In the genomic region with DNA sequence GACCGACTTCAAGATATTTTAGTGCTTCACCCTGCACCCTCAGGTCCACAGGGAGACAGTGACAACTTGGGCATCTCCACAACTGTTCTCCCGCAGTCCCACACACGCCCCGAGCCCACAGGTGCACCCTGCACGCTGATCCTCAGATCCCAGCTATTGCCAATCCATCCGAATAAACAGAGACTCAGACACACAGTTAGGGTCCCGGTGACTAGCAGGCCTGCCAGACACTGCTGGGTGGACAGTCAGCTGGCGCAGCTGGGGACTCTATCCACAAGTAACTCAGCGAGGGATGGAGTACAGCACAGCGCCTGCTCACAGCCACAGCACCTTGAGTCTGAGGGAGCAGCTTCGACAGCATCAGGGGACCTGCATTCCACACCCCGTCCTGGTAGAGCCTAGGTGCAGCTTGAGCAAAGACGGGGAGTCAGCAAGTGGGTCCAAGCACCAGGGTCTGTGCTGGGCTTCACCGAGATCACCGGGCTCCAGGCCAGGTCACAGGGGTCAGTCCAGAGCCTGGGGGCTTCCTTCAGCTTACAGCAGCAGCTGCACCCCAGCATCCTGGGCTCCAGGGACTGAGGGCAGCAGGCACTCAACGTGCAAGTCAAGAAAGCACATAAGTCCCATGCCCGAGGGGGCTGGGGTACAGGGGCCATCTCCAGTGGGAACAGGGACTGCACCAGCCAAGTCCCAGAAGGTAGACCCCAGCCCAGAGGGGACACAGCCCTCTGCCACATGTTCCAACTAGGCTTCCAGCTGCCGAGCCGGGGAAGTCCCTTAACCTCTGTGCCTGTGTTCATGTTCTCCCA, we compare ENCODE assay signal across 1 cellular context.
TF ChIP-seq lines count a peak whose summit lies in the region.

No MANE protein-coding gene starts in this region.

TF ChIP-seq in K562, 482 proteins besides CTCF, POLR2A, EP300 and RAD21 (continued from another document):
- TF ChIP-seq, protein P1, sequence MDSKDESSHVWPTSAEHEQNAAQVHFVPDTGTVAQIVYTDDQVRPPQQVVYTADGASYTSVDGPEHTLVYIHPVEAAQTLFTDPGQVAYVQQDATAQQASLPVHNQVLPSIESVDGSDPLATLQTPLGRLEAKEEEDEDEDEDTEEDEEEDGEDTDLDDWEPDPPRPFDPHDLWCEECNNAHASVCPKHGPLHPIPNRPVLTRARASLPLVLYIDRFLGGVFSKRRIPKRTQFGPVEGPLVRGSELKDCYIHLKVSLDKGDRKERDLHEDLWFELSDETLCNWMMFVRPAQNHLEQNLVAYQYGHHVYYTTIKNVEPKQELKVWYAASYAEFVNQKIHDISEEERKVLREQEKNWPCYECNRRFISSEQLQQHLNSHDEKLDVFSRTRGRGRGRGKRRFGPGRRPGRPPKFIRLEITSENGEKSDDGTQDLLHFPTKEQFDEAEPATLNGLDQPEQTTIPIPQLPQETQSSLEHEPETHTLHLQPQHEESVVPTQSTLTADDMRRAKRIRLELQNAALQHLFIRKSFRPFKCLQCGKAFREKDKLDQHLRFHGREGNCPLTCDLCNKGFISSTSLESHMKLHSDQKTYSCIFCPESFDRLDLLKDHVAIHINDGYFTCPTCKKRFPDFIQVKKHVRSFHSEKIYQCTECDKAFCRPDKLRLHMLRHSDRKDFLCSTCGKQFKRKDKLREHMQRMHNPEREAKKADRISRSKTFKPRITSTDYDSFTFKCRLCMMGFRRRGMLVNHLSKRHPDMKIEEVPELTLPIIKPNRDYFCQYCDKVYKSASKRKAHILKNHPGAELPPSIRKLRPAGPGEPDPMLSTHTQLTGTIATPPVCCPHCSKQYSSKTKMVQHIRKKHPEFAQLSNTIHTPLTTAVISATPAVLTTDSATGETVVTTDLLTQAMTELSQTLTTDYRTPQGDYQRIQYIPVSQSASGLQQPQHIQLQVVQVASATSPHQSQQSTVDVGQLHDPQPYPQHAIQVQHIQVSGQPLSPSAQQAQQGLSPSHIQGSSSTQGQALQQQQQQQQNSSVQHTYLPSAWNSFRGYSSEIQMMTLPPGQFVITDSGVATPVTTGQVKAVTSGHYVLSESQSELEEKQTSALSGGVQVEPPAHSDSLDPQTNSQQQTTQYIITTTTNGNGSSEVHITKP (IDR thresholded peaks at IDR 0.05; ENCODE audit: partially characterized antibody), result no peak
- TF ChIP-seq SMARCC2 (IDR thresholded peaks at IDR 0.05; ENCODE audit: low read depth), result no peak
- TF ChIP-seq BRF1 (IDR thresholded peaks at IDR 0.05; ENCODE audit: borderline replicate concordance, extremely low read depth, insufficient read length), result no peak
- no peak for TF ChIP-seq KHSRP (IDR thresholded peaks at IDR 0.05)
- no peak for TF ChIP-seq HOXB6 (CRISPR knock-in tag; IDR thresholded peaks at IDR 0.05; ENCODE audit: borderline replicate concordance)
- TF ChIP-seq, protein P2, sequence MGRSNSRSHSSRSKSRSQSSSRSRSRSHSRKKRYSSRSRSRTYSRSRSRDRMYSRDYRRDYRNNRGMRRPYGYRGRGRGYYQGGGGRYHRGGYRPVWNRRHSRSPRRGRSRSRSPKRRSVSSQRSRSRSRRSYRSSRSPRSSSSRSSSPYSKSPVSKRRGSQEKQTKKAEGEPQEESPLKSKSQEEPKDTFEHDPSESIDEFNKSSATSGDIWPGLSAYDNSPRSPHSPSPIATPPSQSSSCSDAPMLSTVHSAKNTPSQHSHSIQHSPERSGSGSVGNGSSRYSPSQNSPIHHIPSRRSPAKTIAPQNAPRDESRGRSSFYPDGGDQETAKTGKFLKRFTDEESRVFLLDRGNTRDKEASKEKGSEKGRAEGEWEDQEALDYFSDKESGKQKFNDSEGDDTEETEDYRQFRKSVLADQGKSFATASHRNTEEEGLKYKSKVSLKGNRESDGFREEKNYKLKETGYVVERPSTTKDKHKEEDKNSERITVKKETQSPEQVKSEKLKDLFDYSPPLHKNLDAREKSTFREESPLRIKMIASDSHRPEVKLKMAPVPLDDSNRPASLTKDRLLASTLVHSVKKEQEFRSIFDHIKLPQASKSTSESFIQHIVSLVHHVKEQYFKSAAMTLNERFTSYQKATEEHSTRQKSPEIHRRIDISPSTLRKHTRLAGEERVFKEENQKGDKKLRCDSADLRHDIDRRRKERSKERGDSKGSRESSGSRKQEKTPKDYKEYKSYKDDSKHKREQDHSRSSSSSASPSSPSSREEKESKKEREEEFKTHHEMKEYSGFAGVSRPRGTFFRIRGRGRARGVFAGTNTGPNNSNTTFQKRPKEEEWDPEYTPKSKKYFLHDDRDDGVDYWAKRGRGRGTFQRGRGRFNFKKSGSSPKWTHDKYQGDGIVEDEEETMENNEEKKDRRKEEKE (IDR thresholded peaks at IDR 0.05; ENCODE audit: borderline replicate concordance in 1 of 2, control insufficient read depth in 1 of 2, low read depth in 2 of 2, low read length in 1 of 2), result no peak
- no peak for TF ChIP-seq PHF20 (IDR thresholded peaks at IDR 0.05; ENCODE audit: partially characterized antibody)
- no peak for TF ChIP-seq EP400 (IDR thresholded peaks at IDR 0.05)
- TF ChIP-seq CBFA2T3 (IDR thresholded peaks at IDR 0.05), result no peak
- TF ChIP-seq, protein P3, sequence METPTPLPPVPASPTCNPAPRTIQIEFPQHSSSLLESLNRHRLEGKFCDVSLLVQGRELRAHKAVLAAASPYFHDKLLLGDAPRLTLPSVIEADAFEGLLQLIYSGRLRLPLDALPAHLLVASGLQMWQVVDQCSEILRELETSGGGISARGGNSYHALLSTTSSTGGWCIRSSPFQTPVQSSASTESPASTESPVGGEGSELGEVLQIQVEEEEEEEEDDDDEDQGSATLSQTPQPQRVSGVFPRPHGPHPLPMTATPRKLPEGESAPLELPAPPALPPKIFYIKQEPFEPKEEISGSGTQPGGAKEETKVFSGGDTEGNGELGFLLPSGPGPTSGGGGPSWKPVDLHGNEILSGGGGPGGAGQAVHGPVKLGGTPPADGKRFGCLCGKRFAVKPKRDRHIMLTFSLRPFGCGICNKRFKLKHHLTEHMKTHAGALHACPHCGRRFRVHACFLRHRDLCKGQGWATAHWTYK (CRISPR knock-in tag; IDR thresholded peaks at IDR 0.05), result no peak
- TF ChIP-seq CXXC5 (CRISPR knock-in tag; IDR thresholded peaks at IDR 0.05), result no peak
- TF ChIP-seq RCOR1 (IDR thresholded peaks at IDR 0.05; ENCODE audit: borderline replicate concordance in 1 of 2, low read depth in 2 of 2, low read length in 2 of 2), result no peak
- TF ChIP-seq, protein P4, sequence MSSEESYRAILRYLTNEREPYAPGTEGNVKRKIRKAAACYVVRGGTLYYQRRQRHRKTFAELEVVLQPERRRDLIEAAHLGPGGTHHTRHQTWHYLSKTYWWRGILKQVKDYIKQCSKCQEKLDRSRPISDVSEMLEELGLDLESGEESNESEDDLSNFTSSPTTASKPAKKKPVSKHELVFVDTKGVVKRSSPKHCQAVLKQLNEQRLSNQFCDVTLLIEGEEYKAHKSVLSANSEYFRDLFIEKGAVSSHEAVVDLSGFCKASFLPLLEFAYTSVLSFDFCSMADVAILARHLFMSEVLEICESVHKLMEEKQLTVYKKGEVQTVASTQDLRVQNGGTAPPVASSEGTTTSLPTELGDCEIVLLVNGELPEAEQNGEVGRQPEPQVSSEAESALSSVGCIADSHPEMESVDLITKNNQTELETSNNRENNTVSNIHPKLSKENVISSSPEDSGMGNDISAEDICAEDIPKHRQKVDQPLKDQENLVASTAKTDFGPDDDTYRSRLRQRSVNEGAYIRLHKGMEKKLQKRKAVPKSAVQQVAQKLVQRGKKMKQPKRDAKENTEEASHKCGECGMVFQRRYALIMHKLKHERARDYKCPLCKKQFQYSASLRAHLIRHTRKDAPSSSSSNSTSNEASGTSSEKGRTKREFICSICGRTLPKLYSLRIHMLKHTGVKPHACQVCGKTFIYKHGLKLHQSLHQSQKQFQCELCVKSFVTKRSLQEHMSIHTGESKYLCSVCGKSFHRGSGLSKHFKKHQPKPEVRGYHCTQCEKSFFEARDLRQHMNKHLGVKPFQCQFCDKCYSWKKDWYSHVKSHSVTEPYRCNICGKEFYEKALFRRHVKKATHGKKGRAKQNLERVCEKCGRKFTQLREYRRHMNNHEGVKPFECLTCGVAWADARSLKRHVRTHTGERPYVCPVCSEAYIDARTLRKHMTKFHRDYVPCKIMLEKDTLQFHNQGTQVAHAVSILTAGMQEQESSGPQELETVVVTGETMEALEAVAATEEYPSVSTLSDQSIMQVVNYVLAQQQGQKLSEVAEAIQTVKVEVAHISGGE (CRISPR knock-in tag; IDR thresholded peaks at IDR 0.05), result no peak
- no peak for TF ChIP-seq ZKSCAN1 (IDR thresholded peaks at IDR 0.05; ENCODE audit: low read depth, low read length)
- no peak for TF ChIP-seq HCFC1 (IDR thresholded peaks at IDR 0.05; ENCODE audit: low read depth, low read length)
- peak in 1 of 3 experiments; percentile 25 for TF ChIP-seq YY1 (IDR thresholded peaks at IDR 0.05; ENCODE audit: borderline replicate concordance in 1 of 3, control insufficient read depth in 1 of 3, extremely low read depth in 1 of 3, insufficient read depth in 3 of 3, insufficient read length in 1 of 3, insufficient replicate concordance in 2 of 3, low read depth in 1 of 3, low read length in 2 of 3)
